ENCODE assay signal across 21 cellular contexts in the genomic region with DNA sequence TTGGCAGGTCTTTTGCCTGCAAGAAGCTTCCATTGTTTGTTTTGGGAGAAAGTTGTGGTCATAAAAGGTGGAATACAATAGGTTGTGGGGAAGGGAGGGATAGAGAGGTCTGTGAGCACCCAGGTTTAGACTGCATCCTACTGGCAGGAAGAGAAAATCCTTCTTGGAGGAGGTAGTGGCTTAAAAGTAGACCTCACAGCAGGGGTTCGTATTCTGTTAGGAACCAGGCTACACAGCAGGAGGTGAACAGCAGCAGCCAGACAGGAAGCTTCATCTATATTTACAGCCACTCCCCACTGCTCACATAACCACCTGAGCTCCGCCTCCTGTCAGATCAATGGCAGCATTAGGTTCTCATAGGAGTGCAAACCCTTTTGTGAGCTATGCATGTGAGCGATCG.
DNase-seq lines count a peak whose midpoint lies in the region; ATAC-seq and TF ChIP-seq lines count a peak whose summit lies in the region.
"Had no signal": no experiment of that assay in that cellular context is flagged by ENCODE, and none has a peak within 500 bp of the region (broad histone marks: within the 10 kb centered on the region; RNA-seq: fewer than 3 reads in every experiment).

No MANE protein-coding gene starts in this region.

- no peak overlapping the region for H3K4me3 ChIP-seq in cardiac muscle cell
- H3K4me3 ChIP-seq in right atrium auricular region = no peak overlapping the region
- H3K4me3 ChIP-seq in esophagus muscularis mucosa = no peak overlapping the region
- H3K4me3 ChIP-seq: ascending aorta, gastroesophageal sphincter, ovary, thoracic aorta had no signal

- no peak for TF ChIP-seq CTCF in cardiac muscle cell (IDR thresholded peaks at IDR 0.05; ENCODE audit: low read depth, low read length)
- TF ChIP-seq CTCF in right atrium auricular region (IDR thresholded peaks at IDR 0.05) = no peak
- no peak for TF ChIP-seq CTCF in esophagus muscularis mucosa (IDR thresholded peaks at IDR 0.05)

- WGBS in esophagus muscularis mucosa = 78% methylated on average over 4 of the region's 4 CpGs

- no peak for TF ChIP-seq EP300 in esophagus muscularis mucosa (IDR thresholded peaks at IDR 0.05)

- H3K27ac ChIP-seq in cardiac muscle cell (peak overlapping the region; percentile 60), right atrium auricular region (peak overlapping the region in 1 of 2 donors; percentile 27), esophagus muscularis mucosa (replicated peaks in 1 of 4) (no peak overlapping the region)
- H3K27ac ChIP-seq: ascending aorta, gastroesophageal sphincter, ovary, thoracic aorta had no signal

- peaks cover 6% of the 10 kb centered on the region for H3K4me1 ChIP-seq in cardiac muscle cell (ENCODE audit: low read depth)
- peaks cover 0 to under 1% of the 10 kb centered on the region in 2 donors for H3K4me1 ChIP-seq in right atrium auricular region
- H3K4me1 ChIP-seq in esophagus muscularis mucosa = peaks cover 8 to 44% (median 32%) of the 10 kb centered on the region in 4 donors
- H3K4me1 ChIP-seq: ascending aorta had no signal

- no peak for TF ChIP-seq POLR2A in esophagus muscularis mucosa (IDR thresholded peaks at IDR 0.05; ENCODE audit: low read depth)

- H3K27me3 ChIP-seq in cardiac muscle cell (no peaks in the 10 kb centered on the region), right atrium auricular region (no peaks in the 10 kb centered on the region), esophagus muscularis mucosa (no peaks in the 10 kb centered on the region)
- H3K27me3 ChIP-seq: ascending aorta, gastroesophageal sphincter, ovary had no signal

- ATAC-seq in HG03354 (IDR thresholded peaks at IDR 0.05; ENCODE audit: poor library complexity, severe bottlenecking, unreplicated experiment) (no peak), HG03342 (IDR thresholded peaks at IDR 0.05; ENCODE audit: unreplicated experiment) (no peak)
- ATAC-seq: esophagus mucosa, gastroesophageal sphincter, natural killer cell had no signal

- H3K36me3 ChIP-seq in cardiac muscle cell = no peaks in the 10 kb centered on the region
- no peaks in the 10 kb centered on the region for H3K36me3 ChIP-seq in right atrium auricular region
- H3K36me3 ChIP-seq in esophagus muscularis mucosa = no peaks in the 10 kb centered on the region
- H3K36me3 ChIP-seq: ascending aorta, gastroesophageal sphincter, ovary, thoracic aorta had no signal

- no peaks in the 10 kb centered on the region for H3K9me3 ChIP-seq in cardiac muscle cell (ENCODE audit: low read depth)
- H3K9me3 ChIP-seq in right atrium auricular region = no peaks in the 10 kb centered on the region
- H3K9me3 ChIP-seq in esophagus muscularis mucosa = no peaks in the 10 kb centered on the region
- H3K9me3 ChIP-seq: ascending aorta, gastroesophageal sphincter, ovary, thoracic aorta had no signal

- intact Hi-C loops in esophagus muscularis mucosa (cut with DNase I) = no loop called here

- DNase-seq in cardiac muscle cell (ENCODE audit: low read depth in 1 of 2, low spot score in 1 of 2) (no peak), right atrium auricular region (ENCODE audit: low spot score) (no peak), NCI-H510A treated with DMSO at 0.1 percent for 48 hours (lab: John Stamatoyannopoulos, UW) (peak; percentile 38), esophagus muscularis mucosa (ENCODE audit: extremely low spot score) (peak; percentile 87), NCI-H526 treated with DMSO at 0.1 percent for 48 hours (lab: John Stamatoyannopoulos, UW) (no peak)
- DNase-seq: activated CD4-positive, alpha-beta T cell treated with anti-CD3 and anti-CD28 coated beads for 4 hours; CD4-positive, alpha-beta T cell; cerebellar nuclear complex; DMS153; effector CD4-positive, alpha-beta T cell; natural killer cell; NCI-H1417 treated with DMSO at 0.1 percent for 48 hours; ovary; RPMI8226; stimulated activated naive CD4-positive, alpha-beta T cell had no signal

Comparison
In these comparisons a context has a peak if more than half of its experiments do, and no peak if none do; other contexts are left out.
1. DNase-seq: peak in NCI-H510A treated with DMSO at 0.1 percent for 48 hours (single experiment) and esophagus muscularis mucosa (single experiment); none in cardiac muscle cell (0 of 2), right atrium auricular region (single experiment) and NCI-H526 treated with DMSO at 0.1 percent for 48 hours (single experiment).